ENCODE assay signal across 1 cellular context in genomic region chr22:37569009-37569920, GRCh38.
TF ChIP-seq lines count a peak whose summit lies in the region.

No MANE protein-coding gene starts in this region.

TF ChIP-seq in HepG2, 621 proteins besides CTCF, POLR2A, EP300 and RAD21 (continued from another document and continues in another):
- TF ChIP-seq BCL3 (CRISPR knock-in tag; IDR thresholded peaks at IDR 0.05) (peak; percentile 84), HDAC2 (CRISPR knock-in tag; IDR thresholded peaks at IDR 0.05) (peak; percentile 57), PRMT3 (CRISPR knock-in tag; IDR thresholded peaks at IDR 0.05; ENCODE audit: borderline replicate concordance, low read depth) (peak; percentile 64; the same call in 1 of the 2 replicates), ATF3 (CRISPR knock-in tag; IDR thresholded peaks at IDR 0.05) (no peak), HBP1 (CRISPR knock-in tag; IDR thresholded peaks at IDR 0.05; ENCODE audit: low read depth) (peak; percentile 31; the same call in 1 of the 2 replicates), ZNF292 (CRISPR knock-in tag; IDR thresholded peaks at IDR 0.05; ENCODE audit: borderline replicate concordance, low read depth) (0 out of 2 replicates have a peak, but pooled peaks have one; percentile 9), TARDBP (CRISPR knock-in tag; IDR thresholded peaks at IDR 0.05) (peak; percentile 18; the same call in 1 of the 2 replicates), NFRKB (IDR thresholded peaks at IDR 0.05) (no peak), ZNF251 (CRISPR knock-in tag; IDR thresholded peaks at IDR 0.05) (no peak), HINFP (CRISPR knock-in tag; IDR thresholded peaks at IDR 0.05; ENCODE audit: low read depth) (peak; percentile 55; the same call in 1 of the 2 replicates), SRSF4 (IDR thresholded peaks at IDR 0.05; ENCODE audit: low read depth, low read length, poor library complexity, severe bottlenecking) (no peak), GPBP1L1 (CRISPR knock-in tag; IDR thresholded peaks at IDR 0.05) (no peak), ATAD3A (CRISPR knock-in tag; IDR thresholded peaks at IDR 0.05) (no peak), E2F2 (CRISPR knock-in tag; IDR thresholded peaks at IDR 0.05; ENCODE audit: borderline replicate concordance) (no peak), HNF1A (IDR thresholded peaks at IDR 0.05; ENCODE audit: low read depth) (peak; percentile 98), HNF1A (CRISPR knock-in tag; IDR thresholded peaks at IDR 0.05; ENCODE audit: borderline replicate concordance) (peak; percentile 99), ZBTB10 (CRISPR knock-in tag; IDR thresholded peaks at IDR 0.05; ENCODE audit: borderline replicate concordance) (no peak), MXD1 (CRISPR knock-in tag; IDR thresholded peaks at IDR 0.05) (0 out of 2 replicates have a peak, but pooled peaks have one; percentile 50), ZNF484 (CRISPR knock-in tag; IDR thresholded peaks at IDR 0.05; ENCODE audit: borderline replicate concordance, low read depth) (0 out of 2 replicates have a peak, but pooled peaks have one; percentile 66), ZNF576 (CRISPR knock-in tag; IDR thresholded peaks at IDR 0.05) (peak; percentile 67; the same call in 1 of the 2 replicates), SMAD1 (CRISPR knock-in tag; IDR thresholded peaks at IDR 0.05; ENCODE audit: borderline replicate concordance, low read depth) (no peak; the same call in 1 of the 2 replicates), ZNF563 (CRISPR knock-in tag; IDR thresholded peaks at IDR 0.05) (no peak; the same call in 1 of the 2 replicates), UBTF (CRISPR knock-in tag; IDR thresholded peaks at IDR 0.05) (peak; percentile 26; the same call in 1 of the 2 replicates), NR3C1 (CRISPR knock-in tag; IDR thresholded peaks at IDR 0.05) (no peak), MTA1 (CRISPR knock-in tag; IDR thresholded peaks at IDR 0.05; ENCODE audit: borderline replicate concordance) (peak; percentile 60; the same call in 1 of the 2 replicates), ZNF629 (CRISPR knock-in tag; conservative IDR thresholded peaks at IDR 0.05) (no peak), HDAC1 (CRISPR knock-in tag; IDR thresholded peaks at IDR 0.05) (peak; percentile 57), DBP (CRISPR knock-in tag; IDR thresholded peaks at IDR 0.05; ENCODE audit: not compliant biosample characterization) (no peak), SOX6 (IDR thresholded peaks at IDR 0.05) (no peak), SOX6 (CRISPR knock-in tag; IDR thresholded peaks at IDR 0.05) (peak; percentile 83), FOSL2 (CRISPR knock-in tag; IDR thresholded peaks at IDR 0.05) (peak; percentile 82), PREB (CRISPR knock-in tag; IDR thresholded peaks at IDR 0.05) (no peak), GLI4 (CRISPR knock-in tag; IDR thresholded peaks at IDR 0.05; ENCODE audit: borderline replicate concordance) (peak; percentile 94), DRAP1 (CRISPR knock-in tag; IDR thresholded peaks at IDR 0.05) (peak; percentile 94), FOXA1 (IDR thresholded peaks at IDR 0.05) (no peak), FOXA1 (CRISPR knock-in tag; IDR thresholded peaks at IDR 0.05) (no peak; the same call in 1 of the 2 replicates)
